Comparison of ENCODE assay signal across 15 cellular contexts in the genomic region with DNA sequence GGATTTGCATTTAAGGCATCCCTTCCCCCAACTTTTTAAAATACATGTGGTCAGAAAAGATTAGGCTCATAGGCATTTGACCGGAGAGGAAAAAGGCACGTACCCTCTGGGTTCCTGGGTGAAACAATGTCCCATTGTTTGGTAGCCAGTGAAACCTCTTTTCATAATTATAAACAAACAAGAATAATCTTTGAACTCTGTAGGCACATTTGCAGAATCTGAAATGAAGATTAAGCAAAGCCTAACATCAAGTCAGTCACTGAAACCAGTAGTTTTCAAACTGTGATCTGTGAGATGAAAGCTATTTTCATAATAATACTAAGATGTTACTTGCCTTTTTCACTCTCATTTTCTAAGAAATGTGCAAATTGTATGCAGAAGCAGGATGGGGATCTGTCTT.
A peak's percentile ranks its signal among the peaks of the same experiment; 100 is the strongest.
DNase-seq lines count a peak whose midpoint lies in the region; ATAC-seq and TF ChIP-seq lines count a peak whose summit lies in the region.
"Had no signal": no experiment of that assay in that cellular context is flagged by ENCODE, and none has a peak within 500 bp of the region (broad histone marks: within the 10 kb centered on the region; RNA-seq: fewer than 3 reads in every experiment).

No MANE protein-coding gene starts in this region.

- WGBS in esophagus muscularis mucosa: 85% methylated on average over 2 of the region's 2 CpGs

- H3K4me3 ChIP-seq in esophagus muscularis mucosa: no peak overlapping the region

- no peak for TF ChIP-seq POLR2A in esophagus muscularis mucosa (IDR thresholded peaks at IDR 0.05; ENCODE audit: low read depth)

- H3K27ac ChIP-seq in esophagus muscularis mucosa (replicated peaks in 1 of 4): no peak overlapping the region
- H3K27ac ChIP-seq: KMS-11, parathyroid adenoma had no signal

- TF ChIP-seq CTCF in esophagus muscularis mucosa (IDR thresholded peaks at IDR 0.05): no peak

- intact Hi-C loops in esophagus muscularis mucosa (cut with DNase I): no loop called here

- H3K27me3 ChIP-seq in esophagus muscularis mucosa: no peaks in the 10 kb centered on the region

- H3K4me1 ChIP-seq in esophagus muscularis mucosa: peaks cover 0 to 7% (median 0%) of the 10 kb centered on the region in 4 donors

- ATAC-seq in GM21529 (IDR thresholded peaks at IDR 0.05; ENCODE audit: unreplicated experiment): peak; percentile 68

- no peak for TF ChIP-seq EP300 in esophagus muscularis mucosa (IDR thresholded peaks at IDR 0.05)

- no peaks in the 10 kb centered on the region for H3K9me3 ChIP-seq in esophagus muscularis mucosa

- DNase-seq in NCI-H526 (lab: John Stamatoyannopoulos, UW): peak; percentile 97 to 98
- DNase-seq in epidermal melanocyte (ENCODE audit: insufficient read length, low spot score): peak; percentile 66
- DNase-seq in putamen (ENCODE audit: low spot score): peak; percentile 65
- no peak for DNase-seq in esophagus muscularis mucosa (ENCODE audit: extremely low spot score)
- DNase-seq in LoVo (ENCODE audit: low spot score): no peak
- no peak for DNase-seq in NCI-H510A treated with DMSO at 0.1 percent for 48 hours (lab: John Stamatoyannopoulos, UW)
- DNase-seq in UCSD-AML1 (lab: John Stamatoyannopoulos, UW; ENCODE audit: unreplicated experiment): no peak
- DNase-seq: activated CD4-positive, alpha-beta T cell treated with anti-CD3 and anti-CD28 coated beads, Interleukin-2, amount 50 U/mL, for 4 hours; activated gamma-delta T cell; effector CD4-positive, alpha-beta T cell; NCI-H1436; T1000 had no signal

- no peaks in the 10 kb centered on the region for H3K36me3 ChIP-seq in esophagus muscularis mucosa

Comparison
In these comparisons a context has a peak if more than half of its experiments do, and no peak if none do; other contexts are left out.
1. DNase-seq: peak in NCI-H526 (2 of 2), epidermal melanocyte (single experiment) and putamen (single experiment); none in esophagus muscularis mucosa (single experiment), LoVo (single experiment), NCI-H510A treated with DMSO at 0.1 percent for 48 hours (single experiment) and UCSD-AML1 (single experiment).